ENCODE assay signal across 26 cellular contexts in the genomic region with DNA sequence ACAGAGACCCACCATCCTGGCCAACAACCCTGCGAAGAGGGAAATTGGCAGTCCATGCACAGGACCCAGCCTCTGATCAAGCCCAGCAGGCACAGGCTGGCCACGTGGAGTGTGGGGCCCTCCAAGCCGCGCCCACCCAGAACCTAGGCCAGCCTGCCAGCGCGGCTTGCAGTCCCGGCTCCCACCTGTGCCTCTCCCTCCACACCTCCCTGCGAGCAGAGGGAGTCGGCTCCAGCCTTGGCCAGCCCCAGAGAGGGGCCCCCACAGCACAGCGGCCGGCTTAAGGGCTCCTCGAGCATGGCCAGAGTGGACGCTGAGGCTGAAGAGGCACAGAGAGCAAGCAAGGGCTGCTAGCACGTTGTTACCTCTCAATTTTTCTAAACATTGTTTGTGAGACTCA.
"Had no signal": no experiment of that assay in that cellular context is flagged by ENCODE, and none has a peak within 500 bp of the region (broad histone marks: within the 10 kb centered on the region; RNA-seq: fewer than 3 reads in every experiment).

No MANE protein-coding gene starts in this region.

- H3K9me3 Mint-ChIP-seq: mesothelial cell of epicardium; nephron progenitor cell; stimulated activated effector memory CD8-positive, alpha-beta T cell treated with anti-CD3 and anti-CD28 coated beads, Interleukin-12 subunit alpha, Interleukin-12 subunit beta, amount 100 ng/mL, for 72 hours; type B pancreatic cell had no signal

- H3K27me3 Mint-ChIP-seq: naive B cell, type B pancreatic cell had no signal

- H3K36me3 Mint-ChIP-seq: mesothelial cell of epicardium; naive B cell; natural killer cell; stimulated activated effector memory CD8-positive, alpha-beta T cell treated with anti-CD3 and anti-CD28 coated beads, Interleukin-12 subunit alpha, Interleukin-12 subunit beta, amount 100 ng/mL, for 72 hours; type B pancreatic cell had no signal

- H3K4me1 ChIP-seq: heart right ventricle, left lung, lower lobe of right lung, neural progenitor cell, prostate gland, stomach, testis, tibial artery, vagina had no signal

- H3K27ac Mint-ChIP-seq: mesothelial cell of epicardium; naive B cell; natural killer cell; nephron progenitor cell; neural progenitor cell; stimulated activated effector memory CD8-positive, alpha-beta T cell treated with anti-CD3 and anti-CD28 coated beads, Interleukin-12 subunit alpha, Interleukin-12 subunit beta, amount 100 ng/mL, for 72 hours; type B pancreatic cell had no signal

- H2AFZ ChIP-seq: neural progenitor cell had no signal

- FAIRE-seq: keratinocyte had no signal

- H3K4me1 Mint-ChIP-seq: mesothelial cell of epicardium; naive B cell; natural killer cell; nephron progenitor cell; stimulated activated effector memory CD8-positive, alpha-beta T cell treated with anti-CD3 and anti-CD28 coated beads, Interleukin-12 subunit alpha, Interleukin-12 subunit beta, amount 100 ng/mL, for 72 hours had no signal

- H3K27ac ChIP-seq: heart right ventricle, left lung, lower lobe of right lung, neural progenitor cell, ovary, prostate gland, skin epidermis, stomach, testis, tibial artery, vagina had no signal

- H3K4me2 ChIP-seq: neural progenitor cell had no signal

- ATAC-seq: heart right ventricle; left colon; left lung; lower lobe of right lung; natural killer cell; right cardiac atrium; sciatic nerve; stimulated activated effector memory CD8-positive, alpha-beta T cell treated with anti-CD3 and anti-CD28 coated beads, Interleukin-12 subunit alpha, Interleukin-12 subunit beta, amount 100 ng/mL, for 72 hours had no signal

- H3K4me3 ChIP-seq: heart right ventricle, left lung, lower lobe of right lung, neural progenitor cell, ovary, prostate gland, skin epidermis, stomach, testis, tibial artery, vagina had no signal

- DNase-seq: heart right ventricle; hippocampal formation; left colon; lower lobe of right lung; mesendoderm; naive B cell; natural killer cell; nephron progenitor cell; ovary; retina; right cardiac atrium; stimulated activated CD4-positive, alpha-beta T cell treated with anti-CD3 and anti-CD28 coated beads, Interleukin-4, amount 100 ng/mL, for 24 hours; stimulated activated naive CD4-positive, alpha-beta T cell; stomach; testis; tibial artery had no signal

- H3K27me3 ChIP-seq: heart right ventricle, left lung, neural progenitor cell, ovary, stomach, testis, tibial artery, vagina had no signal

- H3K9ac ChIP-seq: neural progenitor cell had no signal

- H3K9me3 ChIP-seq: lower lobe of right lung, ovary, prostate gland, testis, tibial artery, vagina had no signal

- H3K4me3 Mint-ChIP-seq: mesothelial cell of epicardium; natural killer cell; nephron progenitor cell; neural progenitor cell; stimulated activated effector memory CD8-positive, alpha-beta T cell treated with anti-CD3 and anti-CD28 coated beads, Interleukin-12 subunit alpha, Interleukin-12 subunit beta, amount 100 ng/mL, for 72 hours; type B pancreatic cell had no signal

- H3K36me3 ChIP-seq: heart right ventricle, left lung, lower lobe of right lung, neural progenitor cell, ovary, prostate gland, stomach, tibial artery, vagina had no signal
